8 cellular contexts compared by ENCODE assay signal in the genomic region with DNA sequence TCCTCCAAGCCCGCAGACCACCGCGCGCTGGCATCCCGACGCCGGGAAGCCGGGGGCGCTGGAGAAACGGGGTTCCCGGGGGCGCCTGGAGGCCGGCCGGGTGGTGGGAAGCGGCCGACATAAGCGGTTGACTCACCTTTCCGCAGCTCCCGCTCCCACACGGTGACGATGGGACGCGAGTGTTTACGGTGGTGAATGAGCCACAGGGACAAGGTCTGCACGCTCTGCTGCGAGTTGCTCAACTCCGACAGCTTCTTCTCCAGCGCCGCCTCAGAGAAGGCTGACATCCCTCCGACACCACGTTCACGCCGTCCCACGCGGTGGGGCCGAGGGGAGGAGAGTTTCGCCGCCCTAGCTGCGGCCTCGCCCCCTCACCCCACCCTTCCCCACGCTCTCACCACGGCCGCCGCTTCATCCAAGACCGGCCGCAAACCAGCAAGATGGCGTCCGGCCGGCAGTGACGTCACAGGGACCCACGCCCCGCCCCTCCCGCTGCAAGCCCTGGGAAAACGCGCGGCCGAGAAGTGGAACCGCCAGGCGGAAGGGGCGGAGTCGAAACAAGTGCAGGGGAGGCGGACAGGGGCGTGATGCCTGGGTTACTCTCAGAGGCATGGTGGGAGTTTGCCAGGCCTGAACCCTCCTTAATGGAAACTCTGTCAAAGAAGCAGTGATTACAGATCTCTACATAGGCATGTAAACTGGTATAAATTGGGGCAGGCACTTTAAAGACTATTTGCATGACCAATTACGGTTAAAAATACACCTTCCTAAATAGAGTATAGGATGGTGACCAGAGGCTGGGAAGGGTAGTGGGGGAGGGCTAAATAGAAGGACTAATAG. TPM values are rescaled to one million over a fixed set of nuclear protein-coding genes. Genes with fewer than 3 reads are reported as not detected.
A peak's percentile ranks its signal among the peaks of the same experiment; 100 is the strongest.
DNase-seq lines count a peak whose midpoint lies in the region; ATAC-seq and TF ChIP-seq lines count a peak whose summit lies in the region.

A gene with protein sequence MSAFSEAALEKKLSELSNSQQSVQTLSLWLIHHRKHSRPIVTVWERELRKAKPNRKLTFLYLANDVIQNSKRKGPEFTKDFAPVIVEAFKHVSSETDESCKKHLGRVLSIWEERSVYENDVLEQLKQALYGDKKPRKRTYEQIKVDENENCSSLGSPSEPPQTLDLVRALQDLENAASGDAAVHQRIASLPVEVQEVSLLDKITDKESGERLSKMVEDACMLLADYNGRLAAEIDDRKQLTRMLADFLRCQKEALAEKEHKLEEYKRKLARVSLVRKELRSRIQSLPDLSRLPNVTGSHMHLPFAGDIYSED (minus strand): TSS at position 442 of the 840 bp plus-strand sequence. CDS start 155 bp downstream, at position 287.

- H3K9me3 ChIP-seq in mucosa of stomach (ENCODE audit: control insufficient read depth, low read length): no peaks in the 10 kb centered on the region

- H3K4me3 ChIP-seq in mucosa of stomach (ENCODE audit: low read length): peak within 1 kb of the TSS; percentile 77

- DNase-seq in DMS153 treated with DMSO at 0.1 percent for 48 hours (lab: John Stamatoyannopoulos, UW; ENCODE audit: unreplicated experiment) (peak; percentile 93), KBM-7 (peak; percentile 97), erythroblast (lab: John Stamatoyannopoulos, UW) (peak; percentile 99 to 100)
- peak; percentile 100 for DNase-seq in activated T-cell treated with anti-CD3 and anti-CD28 coated beads, Interleukin-2, amount 50 U/mL, for 24 hours
- peak; percentile 96 to 97 for DNase-seq in stimulated activated CD8-positive, alpha-beta memory T cell treated with anti-CD3 and anti-CD28 coated beads, Interleukin-7, amount 100 ng/mL, for 1 hour (ENCODE audit: low read depth in 2 of 2)

- H3K4me1 ChIP-seq in mucosa of stomach (ENCODE audit: control insufficient read depth, insufficient read depth, low read length): peaks cover 14% of the 10 kb centered on the region

- in situ Hi-C loops in KBM-7 (cut with MboI; ENCODE audit: low pct_unique_long_range_greater_than_20kb, low sequenced_read_pairs): no loop called here

- peak; percentile 93 for ATAC-seq in GM21717 (IDR thresholded peaks at IDR 0.05; ENCODE audit: unreplicated experiment)

- no peaks in the 10 kb centered on the region for H3K27me3 ChIP-seq in mucosa of stomach (ENCODE audit: control insufficient read depth, insufficient read depth, low read length)

- peak within 1 kb of the TSS; percentile 87 for H3K9ac ChIP-seq in mucosa of stomach (ENCODE audit: low read length)

- peak; percentile 77 for TF ChIP-seq POLR2A in erythroblast (IDR thresholded peaks at IDR 0.05; ENCODE audit: low read length)

- peak within 1 kb of the TSS; percentile 94 for H3K4me3 Mint-ChIP-seq in activated T-cell treated with anti-CD3 and anti-CD28 coated beads, Interleukin-2, amount 50 U/mL, for 24 hours

- no peaks in the 10 kb centered on the region for H3K27me3 Mint-ChIP-seq in activated T-cell treated with anti-CD3 and anti-CD28 coated beads, Interleukin-2, amount 50 U/mL, for 24 hours

- H3K27ac Mint-ChIP-seq in activated T-cell treated with anti-CD3 and anti-CD28 coated beads, Interleukin-2, amount 50 U/mL, for 24 hours: peak within 1 kb of the TSS; percentile 97

- no peaks in the 10 kb centered on the region for H3K36me3 ChIP-seq in mucosa of stomach (ENCODE audit: control insufficient read depth, insufficient read depth, low read length)

- peaks cover 2% of the 10 kb centered on the region for H3K9me3 Mint-ChIP-seq in activated T-cell treated with anti-CD3 and anti-CD28 coated beads, Interleukin-2, amount 50 U/mL, for 24 hours

- H3K4me1 Mint-ChIP-seq in activated T-cell treated with anti-CD3 and anti-CD28 coated beads, Interleukin-2, amount 50 U/mL, for 24 hours (ENCODE audit: low read depth): peaks cover 41% of the 10 kb centered on the region

- H3K36me3 Mint-ChIP-seq in activated T-cell treated with anti-CD3 and anti-CD28 coated beads, Interleukin-2, amount 50 U/mL, for 24 hours (ENCODE audit: low read depth): peaks cover 30% of the 10 kb centered on the region

TF ChIP-seq in PFSK-1, 5 proteins besides CTCF, POLR2A, EP300 and RAD21:
- TF ChIP-seq TAF1 (IDR thresholded peaks at IDR 0.05; ENCODE audit: borderline replicate concordance, insufficient read depth, low read length): no peak
- no peak for TF ChIP-seq SIN3A (IDR thresholded peaks at IDR 0.05; ENCODE audit: borderline replicate concordance, insufficient read depth, low read length)
- TF ChIP-seq POLR2AphosphoS5 (IDR thresholded peaks at IDR 0.05; ENCODE audit: low read depth, low read length): peak; percentile 87
- TF ChIP-seq FOXP2 (optimal IDR thresholded peaks at IDR 0.05; ENCODE audit: borderline replicate concordance, extremely low read depth, extremely low read length, insufficient read depth): peak; percentile 74
- TF ChIP-seq REST (IDR thresholded peaks at IDR 0.05; ENCODE audit: insufficient read depth in 1 of 2, low read depth in 2 of 2, low read length in 2 of 2): 0 out of 4 replicates have a peak, but pooled peaks of 1 of the 2 experiments have one; percentile 30

RNA-seq across cellular contexts. Expression of the gene that starts here (rescaled TPM):
- polyA plus RNA-seq in PFSK-1 (2012; ENCODE audit: insufficient read length, low read depth): 71.1 TPM

Comparison
In these comparisons a context has a peak if more than half of its experiments do, and no peak if none do; other contexts are left out.
1. Peak in every context shown above with its lines: DNase-seq, ATAC-seq and H3K4me3 ChIP-seq.